15 cellular contexts compared by ENCODE assay signal in genomic region chr19:8360196-8360595, GRCh38. TPM values are rescaled to one million over a fixed set of nuclear protein-coding genes. Genes with fewer than 3 reads are reported as not detected.
DNase-seq lines count a peak whose midpoint lies in the region; ATAC-seq and TF ChIP-seq lines count a peak whose summit lies in the region.
"Had no signal": no experiment of that assay in that cellular context is flagged by ENCODE, and none has a peak within 500 bp of the region (broad histone marks: within the 10 kb centered on the region; RNA-seq: fewer than 3 reads in every experiment).

No MANE protein-coding gene starts in this region.

- H2BK5ac ChIP-seq in mesenchymal stem cell (ENCODE audit: low read depth, low read length, poor library complexity, severe bottlenecking), result no peak overlapping the region

- no peak overlapping the region for H3K14ac ChIP-seq in mesenchymal stem cell (ENCODE audit: low read length in 2 of 2)

- H3K4me3 ChIP-seq in heart left ventricle, result no peak overlapping the region
- H3K4me3 ChIP-seq in mesenchymal stem cell (ENCODE audit: insufficient read depth in 1 of 2, low read depth in 1 of 2, low read length in 2 of 2), result no peak overlapping the region
- H3K4me3 ChIP-seq: BLaER1 treated with 17β-estradiol and CSF1 and Interleukin-3, amounts not matched to agents 10 nM and 100 nM; GM23338; K562 had no signal

- peak overlapping the region; percentile 54 for H4K91ac ChIP-seq in mesenchymal stem cell (ENCODE audit: low read length)

- intact Hi-C loops in Right ventricle myocardium superior (cut with DNase I), result no loop called here
- intact Hi-C loops in heart left ventricle (cut with DNase I), result loop anchor here in 1 of 10 donors (5.0 kb wide), 1 partner anchor 37 kb away; no protein-coding TSS in a partner anchor

- H2AFZ ChIP-seq in mesenchymal stem cell (ENCODE audit: low read depth, low read length), result no peak overlapping the region
- H2AFZ ChIP-seq: GM23338 had no signal

- H3K9me3 ChIP-seq in heart left ventricle (peaks cover 0 to 8% (median 2%) of the 10 kb centered on the region in 12 donors), mesenchymal stem cell (ENCODE audit: control insufficient read depth, low read length) (no peaks in the 10 kb centered on the region)

- peak overlapping the region; percentile 93 for H2AK5ac ChIP-seq in mesenchymal stem cell (ENCODE audit: low read length, severe bottlenecking)

- TF ChIP-seq POLR2A in heart left ventricle (IDR thresholded peaks at IDR 0.05), result no peak

- DNase-seq in Right ventricle myocardium superior, result peak; percentile 8
- no peak for DNase-seq in heart left ventricle
- DNase-seq in dedifferentiated amniotic fluid mesenchymal stem cell (ENCODE audit: extremely low spot score), result peak; percentile 3
- DNase-seq in mesenchymal stem cell, result no peak
- DNase-seq in omental fat pad (ENCODE audit: low spot score), result no peak
- DNase-seq: 8988T; ACHN; CD4-positive, CD25-positive, alpha-beta regulatory T cell; DMS53; H7 had no signal

- H3K27ac ChIP-seq in heart left ventricle (no peak overlapping the region), mesenchymal stem cell (ENCODE audit: low read length, poor library complexity, severe bottlenecking) (no peak overlapping the region)
- H3K27ac ChIP-seq: BLaER1 treated with 17β-estradiol and CSF1 and Interleukin-3, amounts not matched to agents 10 nM and 100 nM had no signal

- H2BK120ac ChIP-seq in mesenchymal stem cell (ENCODE audit: low read depth, low read length), result no peak overlapping the region

- no peak overlapping the region for H2BK15ac ChIP-seq in mesenchymal stem cell (ENCODE audit: low read depth, poor library complexity, severe bottlenecking)

- H4K8ac ChIP-seq in mesenchymal stem cell (ENCODE audit: low read length), result no peak overlapping the region

- H3K79me1 ChIP-seq in mesenchymal stem cell (replicated peaks; ENCODE audit: low read length, poor library complexity, severe bottlenecking), result no peaks in the 10 kb centered on the region

- H3K23ac ChIP-seq in mesenchymal stem cell (ENCODE audit: low read length in 2 of 2), result no peak overlapping the region

- no peak for TF ChIP-seq CTCF in heart left ventricle (IDR thresholded peaks at IDR 0.05)
- no peak for TF ChIP-seq CTCF in omental fat pad (IDR thresholded peaks at IDR 0.05)

- no peak overlapping the region for H3K9ac ChIP-seq in mesenchymal stem cell (ENCODE audit: low read length)
- H3K9ac ChIP-seq: BLaER1 treated with 17β-estradiol and CSF1 and Interleukin-3, amounts not matched to agents 10 nM and 100 nM had no signal

- ATAC-seq in Right ventricle myocardium superior (ENCODE audit: poor library complexity) (no peak), heart left ventricle (no peak), GM18502 (IDR thresholded peaks at IDR 0.05; ENCODE audit: poor library complexity, unreplicated experiment) (no peak), omental fat pad (ENCODE audit: low FRiP score) (no peak), GM21723 (IDR thresholded peaks at IDR 0.05; ENCODE audit: unreplicated experiment) (no peak)
- ATAC-seq: GM23338, K562 had no signal

- H3K18ac ChIP-seq in mesenchymal stem cell (ENCODE audit: low read depth in 1 of 2, low read length in 2 of 2), result peak overlapping the region in 1 of 2 experiments; percentile 57

- H3K4ac ChIP-seq in mesenchymal stem cell (ENCODE audit: low read depth in 1 of 2, low read length in 2 of 2), result no peak overlapping the region

- H3K36me3 ChIP-seq in heart left ventricle (no peaks in the 10 kb centered on the region), mesenchymal stem cell (ENCODE audit: control insufficient read depth in 1 of 2, insufficient read depth in 2 of 2, low read depth in 1 of 2, low read length in 2 of 2) (no peaks in the 10 kb centered on the region)
- H3K36me3 ChIP-seq: BLaER1 treated with 17β-estradiol and CSF1 and Interleukin-3, amounts not matched to agents 10 nM and 100 nM had no signal

- 89 to 94% (median 91%) methylated on average over 8 of the region's 8 CpGs for WGBS in heart left ventricle, 4 donors
- 79% methylated on average over 8 of the region's 8 CpGs for WGBS in mesenchymal stem cell

- H3K4me2 ChIP-seq in mesenchymal stem cell (ENCODE audit: low read length, poor library complexity, severe bottlenecking), result no peak overlapping the region
- H3K4me2 ChIP-seq: BLaER1 treated with 17β-estradiol and CSF1 and Interleukin-3, amounts not matched to agents 10 nM and 100 nM; GM23338 had no signal

- H2BK12ac ChIP-seq in mesenchymal stem cell (ENCODE audit: low read length in 2 of 2), result peak overlapping the region in 1 of 2 experiments; percentile 45

- H3K27me3 ChIP-seq in heart left ventricle, result peaks cover 0 to 8% (median 0%) of the 10 kb centered on the region in 9 donors
- no peaks in the 10 kb centered on the region for H3K27me3 ChIP-seq in mesenchymal stem cell (ENCODE audit: control insufficient read depth in 1 of 2, insufficient read depth in 1 of 2, low read length in 2 of 2)

- H3K4me1 ChIP-seq in heart left ventricle (peaks cover 10 to 51% (median 32%) of the 10 kb centered on the region in 12 donors), mesenchymal stem cell (ENCODE audit: control insufficient read depth, insufficient read depth, low read depth, low read length) (peaks cover 29% of the 10 kb centered on the region)

RNA-seq across cellular contexts. Expression of gene ANGPTL4, which starts 3.8 kb away (rescaled TPM):
- total RNA-seq in Right ventricle myocardium superior, result 13.9 TPM
- total RNA-seq in heart left ventricle, result 100 to 1,000 TPM in 1 of 9 donors, 10 to 100 TPM in 4, 1 to 10 TPM in 4; 2.4 to 117 (median 10.8) TPM
- 10 to 100 TPM in 1 of 2 donors, 1 to 10 TPM in 1; 9.4 to 13.6 TPM for polyA plus RNA-seq in heart left ventricle
- polyA plus RNA-seq in mesenchymal stem cell (2013, experiment 1 of 2), result 48.8 TPM
- polyA plus RNA-seq in mesenchymal stem cell (2013, experiment 2 of 2), result 48.5 TPM
- total RNA-seq in omental fat pad, result 100 to 1,000 TPM in 3 of 4 donors, 10 to 100 TPM in 1; 62.6 to 405 (median 250) TPM
- total RNA-seq: CD4-positive, CD25-positive, alpha-beta regulatory T cell had no signal
- polyA plus RNA-seq: CD4-positive, CD25-positive, alpha-beta regulatory T cell had no signal

RNA-seq across cellular contexts. Expression of gene KANK3, which starts 17.1 kb away (rescaled TPM):
- total RNA-seq in Right ventricle myocardium superior (21.8 TPM), heart left ventricle (10 to 100 TPM; 12.3 to 33.6 (median 15.9) TPM), omental fat pad (10 to 100 TPM in 3 of 4 donors, 1 to 10 TPM in 1; 7.1 to 48.7 (median 18.9) TPM)
- polyA plus RNA-seq in heart left ventricle, result 10 to 100 TPM; 16.9 to 19.4 TPM
- 0.14 TPM for polyA plus RNA-seq in mesenchymal stem cell (2013, experiment 1 of 2)
- polyA plus RNA-seq in mesenchymal stem cell (2013, experiment 2 of 2), result 0.23 TPM

RNA-seq across cellular contexts. Expression of gene RAB11B, which starts 30.0 kb away (rescaled TPM):
- total RNA-seq in Right ventricle myocardium superior (136 TPM), heart left ventricle (100 to 1,000 TPM in 8 of 9 donors, 10 to 100 TPM in 1; 56.4 to 159 (median 141) TPM), omental fat pad (10 to 100 TPM; 31.6 to 55.6 (median 41.2) TPM)
- 100 to 1,000 TPM; 124 to 126 TPM for polyA plus RNA-seq in heart left ventricle
- polyA plus RNA-seq in mesenchymal stem cell (2013, experiment 1 of 2), result 90.1 TPM
- 92.4 TPM for polyA plus RNA-seq in mesenchymal stem cell (2013, experiment 2 of 2)

RNA-seq across cellular contexts. Expression of gene RPS28, which starts 38.9 kb away (rescaled TPM):
- total RNA-seq in Right ventricle myocardium superior (1,119 TPM), heart left ventricle (1,000 to 10,000 TPM in 6 of 9 donors, 100 to 1,000 TPM in 3; 271 to 1,278 (median 1,186) TPM), omental fat pad (100 to 1,000 TPM; 420 to 679 (median 534) TPM)
- polyA plus RNA-seq in heart left ventricle, result 100 to 1,000 TPM; 410 to 899 TPM
- 1,490 TPM for polyA plus RNA-seq in mesenchymal stem cell (2013, experiment 1 of 2)
- polyA plus RNA-seq in mesenchymal stem cell (2013, experiment 2 of 2), result 1,615 TPM

RNA-seq across cellular contexts. Expression of gene NDUFA7, which starts 39.0 kb away (rescaled TPM):
- 127 TPM for total RNA-seq in Right ventricle myocardium superior
- 100 to 1,000 TPM in 4 of 9 donors, 10 to 100 TPM in 5; 74.5 to 179 (median 93.6) TPM for total RNA-seq in heart left ventricle
- polyA plus RNA-seq in heart left ventricle, result 100 to 1,000 TPM; 168 to 393 TPM
- 104 TPM for polyA plus RNA-seq in mesenchymal stem cell (2013, experiment 1 of 2)
- polyA plus RNA-seq in mesenchymal stem cell (2013, experiment 2 of 2), result 104 TPM
- total RNA-seq in omental fat pad, result 10 to 100 TPM; 14.5 to 44.2 (median 33.1) TPM

Comparison
In these comparisons a context has a peak if more than half of its experiments do, and no peak if none do; other contexts are left out.
1. DNase-seq: peak in Right ventricle myocardium superior (single experiment) and dedifferentiated amniotic fluid mesenchymal stem cell (single experiment); none in heart left ventricle (0 of 5), mesenchymal stem cell (single experiment) and omental fat pad (single experiment).